In the genomic region with DNA sequence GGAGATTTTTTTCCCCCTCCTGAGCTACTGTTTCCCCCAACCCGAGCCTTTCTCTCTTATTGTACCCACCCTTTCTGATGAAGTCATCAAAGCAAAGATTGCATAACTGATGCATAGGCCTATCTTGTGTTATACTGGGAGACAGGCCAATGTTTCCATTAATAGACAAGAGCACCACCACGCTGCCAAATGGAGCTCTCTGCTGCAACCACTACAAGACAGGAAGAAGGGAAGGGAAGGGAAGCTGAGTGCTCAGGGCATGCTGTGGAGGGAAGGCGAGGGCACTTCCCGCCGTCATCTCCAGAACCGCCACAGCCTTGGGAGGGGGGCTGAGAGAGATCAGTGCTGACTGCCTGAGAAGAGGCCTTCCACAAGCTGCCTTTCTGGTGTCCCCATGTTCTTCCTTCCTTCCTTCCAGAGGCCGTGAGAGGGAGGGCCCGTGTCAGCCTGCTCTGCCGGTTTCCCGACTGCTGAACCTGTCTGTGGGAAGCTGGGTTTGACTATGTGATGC, we compare ENCODE assay signal across 7 cellular contexts.
DNase-seq lines count a peak whose midpoint lies in the region; ATAC-seq and TF ChIP-seq lines count a peak whose summit lies in the region.

No MANE protein-coding gene starts in this region.

- H3K4me1 ChIP-seq in fibroblast of lung (ENCODE audit: control insufficient read depth, extremely low read depth, insufficient read depth, low read length), result peaks cover 7% of the 10 kb centered on the region

- no peaks in the 10 kb centered on the region for H3K79me2 ChIP-seq in fibroblast of lung (ENCODE audit: control insufficient read depth, insufficient read depth, low read length)

- peak; percentile 90 for DNase-seq in HT1080 (ENCODE audit: low read depth)
- peak; percentile 63 to 84 for DNase-seq in SHP77 (lab: John Stamatoyannopoulos, UW)
- DNase-seq in fibroblast of lung (ENCODE audit: low read depth in 2 of 2), result peak; percentile 94 to 98
- DNase-seq in nucleus accumbens (lab: John Stamatoyannopoulos, UW), result peak in 49 of 56 donors; percentile 5 to 71 (median 44)
- no peak for DNase-seq in activated T-helper 1 cell treated with anti-CD3 and anti-CD28 coated beads, Interleukin-12 subunit alpha, Interleukin-12 subunit beta, Interleukin-2, Interleukin-4 antibody, amounts not matched to agents 30 ng/mL and 10 ng/mL and 1 ng/mL, durations not matched to agents 14 hours and 24 hours and 36 hours (ENCODE audit: low spot score)

- ATAC-seq in GM19452 (IDR thresholded peaks at IDR 0.05; ENCODE audit: unreplicated experiment) (no peak), GM21528 (IDR thresholded peaks at IDR 0.05; ENCODE audit: low FRiP score, unreplicated experiment) (no peak)

- no peaks in the 10 kb centered on the region for H3K36me3 Mint-ChIP-seq in activated T-helper 1 cell treated with anti-CD3 and anti-CD28 coated beads, Interleukin-12 subunit alpha, Interleukin-12 subunit beta, Interleukin-2, Interleukin-4 antibody, amounts not matched to agents 30 ng/mL and 10 ng/mL and 1 ng/mL, durations not matched to agents 14 hours and 24 hours and 36 hours (ENCODE audit: low read depth)

- peak overlapping the region; percentile 28 for H3K27ac ChIP-seq in fibroblast of lung (ENCODE audit: insufficient read depth, low read length)

- intact Hi-C loops in activated T-helper 1 cell treated with anti-CD3 and anti-CD28 coated beads, Interleukin-12 subunit alpha, Interleukin-12 subunit beta, Interleukin-2, Interleukin-4 antibody, amounts not matched to agents 30 ng/mL and 10 ng/mL and 1 ng/mL, durations not matched to agents 14 hours and 24 hours and 36 hours (cut with micrococcal nuclease), result no loop called here

- H4K20me1 ChIP-seq in fibroblast of lung (ENCODE audit: control insufficient read depth, extremely low read depth, insufficient read depth, low read length), result no peaks in the 10 kb centered on the region

- H3K9me3 ChIP-seq in fibroblast of lung (ENCODE audit: control insufficient read depth, insufficient read depth, low read depth, low read length), result no peaks in the 10 kb centered on the region

- H3K4me1 Mint-ChIP-seq in activated T-helper 1 cell treated with anti-CD3 and anti-CD28 coated beads, Interleukin-12 subunit alpha, Interleukin-12 subunit beta, Interleukin-2, Interleukin-4 antibody, amounts not matched to agents 30 ng/mL and 10 ng/mL and 1 ng/mL, durations not matched to agents 14 hours and 24 hours and 36 hours (ENCODE audit: low read depth), result no peaks in the 10 kb centered on the region

- H3K27me3 Mint-ChIP-seq in activated T-helper 1 cell treated with anti-CD3 and anti-CD28 coated beads, Interleukin-12 subunit alpha, Interleukin-12 subunit beta, Interleukin-2, Interleukin-4 antibody, amounts not matched to agents 30 ng/mL and 10 ng/mL and 1 ng/mL, durations not matched to agents 14 hours and 24 hours and 36 hours (ENCODE audit: insufficient read depth), result peaks cover 27% of the 10 kb centered on the region

- no peak overlapping the region for H3K4me3 ChIP-seq in fibroblast of lung (replicated peaks in 1 of 4; ENCODE audit: control extremely low read depth in 1 of 4, insufficient read depth in 1 of 4, low read depth in 3 of 4, low read length in 4 of 4)

- no peaks in the 10 kb centered on the region for H3K36me3 ChIP-seq in fibroblast of lung (ENCODE audit: control insufficient read depth, insufficient read depth, low read length)

- H3K4me3 Mint-ChIP-seq in activated T-helper 1 cell treated with anti-CD3 and anti-CD28 coated beads, Interleukin-12 subunit alpha, Interleukin-12 subunit beta, Interleukin-2, Interleukin-4 antibody, amounts not matched to agents 30 ng/mL and 10 ng/mL and 1 ng/mL, durations not matched to agents 14 hours and 24 hours and 36 hours, result no peak overlapping the region

- H3K27ac Mint-ChIP-seq in activated T-helper 1 cell treated with anti-CD3 and anti-CD28 coated beads, Interleukin-12 subunit alpha, Interleukin-12 subunit beta, Interleukin-2, Interleukin-4 antibody, amounts not matched to agents 30 ng/mL and 10 ng/mL and 1 ng/mL, durations not matched to agents 14 hours and 24 hours and 36 hours, result no peak overlapping the region

- H3K9ac ChIP-seq in fibroblast of lung (ENCODE audit: insufficient read depth, low read length), result no peak overlapping the region

- H2AFZ ChIP-seq in fibroblast of lung (ENCODE audit: low read length), result peak overlapping the region; percentile 87

- no peaks in the 10 kb centered on the region for H3K9me3 Mint-ChIP-seq in activated T-helper 1 cell treated with anti-CD3 and anti-CD28 coated beads, Interleukin-12 subunit alpha, Interleukin-12 subunit beta, Interleukin-2, Interleukin-4 antibody, amounts not matched to agents 30 ng/mL and 10 ng/mL and 1 ng/mL, durations not matched to agents 14 hours and 24 hours and 36 hours

- no peaks in the 10 kb centered on the region for H3K27me3 ChIP-seq in fibroblast of lung (ENCODE audit: control insufficient read depth, insufficient read depth, low read length)

- H3K4me2 ChIP-seq in fibroblast of lung (ENCODE audit: extremely low read depth, insufficient read depth, low read length), result peak overlapping the region; percentile 55

- peak in 1 of 2 donors; percentile 46 for TF ChIP-seq CTCF in fibroblast of lung (conservative IDR thresholded peaks at IDR 0.05 in 1 of 2, IDR thresholded peaks at IDR 0.05 in 1 of 2; ENCODE audit: low read depth in 1 of 2, low read length in 2 of 2)
